Comparison of ENCODE assay signal across 14 cellular contexts in genomic region chr16:35908942-35909341, GRCh38.
DNase-seq lines count a peak whose midpoint lies in the region; ATAC-seq and TF ChIP-seq lines count a peak whose summit lies in the region.
"Had no signal": no experiment of that assay in that cellular context is flagged by ENCODE, and none has a peak within 500 bp of the region (broad histone marks: within the 10 kb centered on the region; RNA-seq: fewer than 3 reads in every experiment).

No MANE protein-coding gene starts in this region.

- TF ChIP-seq POLR2A in GM18505 (IDR thresholded peaks at IDR 0.05; ENCODE audit: borderline replicate concordance, extremely low read depth, insufficient read depth, insufficient read length): no peak

- H3K27ac ChIP-seq in OCI-LY3 (ENCODE audit: low read length) (no peak overlapping the region), mesendoderm (ENCODE audit: low read depth, low read length) (no peak overlapping the region)
- H3K27ac ChIP-seq: colonic mucosa, parathyroid adenoma, Peyer's patch had no signal

- H3K4me2 ChIP-seq in OCI-LY3 (ENCODE audit: low read length): no peak overlapping the region
- H3K4me2 ChIP-seq in mesendoderm (ENCODE audit: low read length): no peak overlapping the region

- TF ChIP-seq CTCF in HFF-Myc (IDR thresholded peaks at IDR 0.05; ENCODE audit: low read depth, low read length, missing control alignments) (peak; percentile 37), OCI-LY3 (IDR thresholded peaks at IDR 0.05; ENCODE audit: low read depth, low read length) (peak; percentile 59)

- no peak overlapping the region for H2BK15ac ChIP-seq in mesendoderm (replicated peaks; ENCODE audit: low read depth)

- no peak overlapping the region for H3K23ac ChIP-seq in mesendoderm (ENCODE audit: low read length)

- WGBS in mesendoderm (ENCODE audit: extremely low coverage, insufficient coverage, low lambda C conversion rate): no CpG with 5 or more reads among the region's 2 CpGs

- DNase-seq in SHP77 (lab: John Stamatoyannopoulos, UW): peak; percentile 3 to 7
- DNase-seq in SHP77 treated with DMSO at 0.1 percent for 48 hours (lab: John Stamatoyannopoulos, UW): no peak
- no peak for DNase-seq in HFF-Myc (ENCODE audit: extremely low read depth, low read depth)
- DNase-seq in mesendoderm: peak; percentile 1
- DNase-seq in sciatic nerve (ENCODE audit: low spot score): no peak
- DNase-seq: activated naive CD8-positive, alpha-beta T cell treated with anti-CD3 and anti-CD28 coated beads, Interleukin-2, amount 10 ng/mL, durations not matched to agents 7 days and 5 days; colonic mucosa; EL; Peyer's patch; stimulated activated CD4-positive, alpha-beta T cell treated with anti-CD3 and anti-CD28 coated beads, Interleukin-1b, Interleukin-23, amount 100 ng/mL, for 48 hours had no signal

- H3K4me3 ChIP-seq in HFF-Myc (replicated peaks; ENCODE audit: low read depth, low read length): no peak overlapping the region
- no peak overlapping the region for H3K4me3 ChIP-seq in OCI-LY3 (ENCODE audit: low read length)
- H3K4me3 ChIP-seq in mesendoderm (ENCODE audit: low read length): no peak overlapping the region
- H3K4me3 ChIP-seq: colonic mucosa, Peyer's patch had no signal

- no peaks in the 10 kb centered on the region for H3K79me2 ChIP-seq in OCI-LY3 (ENCODE audit: low read length)
- H3K79me2 ChIP-seq in mesendoderm (ENCODE audit: control insufficient read depth, insufficient read depth, low read length): no peaks in the 10 kb centered on the region
- H3K79me2 ChIP-seq: parathyroid adenoma had no signal

- H2BK120ac ChIP-seq in mesendoderm (ENCODE audit: low read depth, low read length): no peak overlapping the region

- H3K79me1 ChIP-seq in mesendoderm (ENCODE audit: low read length): no peaks in the 10 kb centered on the region

- no peaks in the 10 kb centered on the region for H3K9me3 ChIP-seq in OCI-LY3 (ENCODE audit: insufficient read depth, low read length)
- H3K9me3 ChIP-seq: colonic mucosa had no signal

- H3K56ac ChIP-seq in mesendoderm (ENCODE audit: low read length): no peak overlapping the region

- H3K27me3 ChIP-seq in OCI-LY3 (ENCODE audit: low read depth, low read length) (no peaks in the 10 kb centered on the region), mesendoderm (ENCODE audit: insufficient read depth, low read length, poor library complexity) (no peaks in the 10 kb centered on the region)
- H3K27me3 ChIP-seq: colonic mucosa, Peyer's patch had no signal

- no peaks in the 10 kb centered on the region for H3K4me1 ChIP-seq in OCI-LY3 (ENCODE audit: low read length)
- H3K4me1 ChIP-seq in mesendoderm (ENCODE audit: control insufficient read depth, low read depth, low read length): no peaks in the 10 kb centered on the region
- H3K4me1 ChIP-seq: colonic mucosa, parathyroid adenoma, Peyer's patch had no signal

- H3K36me3 ChIP-seq in OCI-LY3 (replicated peaks; ENCODE audit: low read depth, low read length) (no peaks in the 10 kb centered on the region), mesendoderm (ENCODE audit: control insufficient read depth, insufficient read depth, low read length) (no peaks in the 10 kb centered on the region)
- H3K36me3 ChIP-seq: colonic mucosa, Peyer's patch had no signal

- intact Hi-C loops in sciatic nerve (cut with DNase I): no loop called here

- no peak overlapping the region for H3K9ac ChIP-seq in OCI-LY3 (ENCODE audit: low read length)
- H3K9ac ChIP-seq in mesendoderm (ENCODE audit: low read length): no peak overlapping the region
- H3K9ac ChIP-seq: parathyroid adenoma had no signal

- H4K20me1 ChIP-seq in OCI-LY3 (ENCODE audit: insufficient read depth, low read length): no peaks in the 10 kb centered on the region

- ATAC-seq in HG02623 (IDR thresholded peaks at IDR 0.05; ENCODE audit: unreplicated experiment) (no peak), sciatic nerve (no peak), GM18505 (IDR thresholded peaks at IDR 0.05; ENCODE audit: unreplicated experiment) (no peak)

- H3K4ac ChIP-seq in mesendoderm (ENCODE audit: low read depth, low read length): no peak overlapping the region

- no peak overlapping the region for H4K5ac ChIP-seq in mesendoderm (ENCODE audit: low read length)

- peak overlapping the region; percentile 69; the same call in 1 of the 2 replicates for H2AFZ ChIP-seq in OCI-LY3 (ENCODE audit: low read depth, low read length)
- H2AFZ ChIP-seq: parathyroid adenoma had no signal

- no peak overlapping the region for H2BK5ac ChIP-seq in mesendoderm (ENCODE audit: low read length)

- no peak overlapping the region for H4K8ac ChIP-seq in mesendoderm (ENCODE audit: low read depth, low read length)

- H2AK5ac ChIP-seq in mesendoderm (ENCODE audit: low read length): no peak overlapping the region

- no peak overlapping the region for H3K18ac ChIP-seq in mesendoderm (ENCODE audit: low read length)

Comparison
In these comparisons a context has a peak if more than half of its experiments do, and no peak if none do; other contexts are left out.
1. DNase-seq: peak in SHP77 (2 of 2) and mesendoderm (single experiment); none in SHP77 treated with DMSO at 0.1 percent for 48 hours (single experiment), HFF-Myc (single experiment) and sciatic nerve (single experiment).